Comparison of ENCODE assay signal across 9 cellular contexts in genomic region chr17:81834831-81835267, GRCh38. TPM values are rescaled to one million over a fixed set of nuclear protein-coding genes. Genes with fewer than 3 reads are reported as not detected.
A peak's percentile ranks its signal among the peaks of the same experiment; 100 is the strongest.
DNase-seq lines count a peak whose midpoint lies in the region; ATAC-seq and TF ChIP-seq lines count a peak whose summit lies in the region.
"Had no signal": no experiment of that assay in that cellular context is flagged by ENCODE, and none has a peak within 500 bp of the region (broad histone marks: within the 10 kb centered on the region; RNA-seq: fewer than 3 reads in every experiment).

TSS of gene PPP1R27 (minus strand) at chr17:81835050. CDS start at chr17:81834953, 97 bp downstream.

- H3K27ac ChIP-seq in MM.1S (ENCODE audit: low read length) = no peak within 1 kb of the TSS
- H3K27ac ChIP-seq in coronary artery = no peak within 1 kb of the TSS

- H3K27me3 ChIP-seq in BJ (ENCODE audit: control insufficient read depth, insufficient read depth, low read length) = no peaks in the 10 kb centered on the region
- no peaks in the 10 kb centered on the region; the same call in 1 of the 2 replicates for H3K27me3 ChIP-seq in MM.1S (replicated peaks; ENCODE audit: insufficient read depth, low read length)

- H2AFZ ChIP-seq in MM.1S (ENCODE audit: low read length) = peak within 1 kb of the TSS; percentile 56

- peak within 1 kb of the TSS; percentile 75 for H3K4me2 ChIP-seq in MM.1S (ENCODE audit: low read depth, low read length)

- H3K4me3 ChIP-seq in BJ (ENCODE audit: low read depth, low read length) (peak within 1 kb of the TSS; percentile 84), MM.1S (ENCODE audit: low read length) (peak within 1 kb of the TSS; percentile 71), coronary artery (peak within 1 kb of the TSS; percentile 91)

- POLR2A ChIA-PET in BJ (lab: Charles Lee) = no interaction called here
- POLR2A ChIA-PET in naive thymus-derived CD8-positive, alpha-beta T cell (lab: Charles Lee) = interaction anchor here (0.9 to 1.6 kb wide), 2 partner anchors 25 to 230 kb away, joined by 3 to 4 read pairs; partner anchors contain the start of genes DUS1L and P4HB

- H3K9ac ChIP-seq in MM.1S (ENCODE audit: low read length) = no peak within 1 kb of the TSS

- H3F3A ChIP-seq in MM.1S (ENCODE audit: insufficient read depth, low read length) = peaks cover 16% of the 10 kb centered on the region

- peaks cover 0 to 2% (median 0%) of the 10 kb centered on the region in 5 donors for H3K27me3 Mint-ChIP-seq in naive thymus-derived CD8-positive, alpha-beta T cell

- peaks cover 14% of the 10 kb centered on the region for H3K4me1 ChIP-seq in MM.1S (ENCODE audit: low read length)

- H3K9me3 Mint-ChIP-seq in naive thymus-derived CD8-positive, alpha-beta T cell = no peaks in the 10 kb centered on the region

- no peaks in the 10 kb centered on the region for H3K9me3 ChIP-seq in MM.1S (replicated peaks; ENCODE audit: insufficient read depth, low read length)

- TF ChIP-seq CTCF in BJ (IDR thresholded peaks at IDR 0.05; ENCODE audit: insufficient read depth, low read depth, low read length) (no peak), MM.1S (IDR thresholded peaks at IDR 0.05; ENCODE audit: low read length) (no peak), coronary artery (IDR thresholded peaks at IDR 0.05) (no peak)

- peaks cover 11% of the 10 kb centered on the region for H3K79me2 ChIP-seq in MM.1S (ENCODE audit: low read length)

- no peaks in the 10 kb centered on the region for H4K20me1 ChIP-seq in MM.1S (ENCODE audit: insufficient read depth, low read length)

- H3K4me1 Mint-ChIP-seq in naive thymus-derived CD8-positive, alpha-beta T cell = peaks cover 10 to 26% (median 20%) of the 10 kb centered on the region in 4 donors

- ATAC-seq in naive thymus-derived CD8-positive, alpha-beta T cell = no peak
- no peak for ATAC-seq in HG03565 (IDR thresholded peaks at IDR 0.05; ENCODE audit: unreplicated experiment)

- no peaks in the 10 kb centered on the region for H3K9me2 ChIP-seq in MM.1S (replicated peaks; ENCODE audit: insufficient read depth, low read length)

- no peaks in the 10 kb centered on the region for H3K36me3 Mint-ChIP-seq in naive thymus-derived CD8-positive, alpha-beta T cell

- peak within 1 kb of the TSS; percentile 68 to 94 (median 90) for H3K27ac Mint-ChIP-seq in naive thymus-derived CD8-positive, alpha-beta T cell

- CTCF ChIA-PET in BJ (lab: Yijun Ruan, JAX) = no interaction called here

- H3K4me3 Mint-ChIP-seq in naive thymus-derived CD8-positive, alpha-beta T cell = peak within 1 kb of the TSS; percentile 67 to 90 (median 81)

- DNase-seq in BJ (ENCODE audit: low read depth) (no peak), MM.1S (no peak), coronary artery (ENCODE audit: low spot score) (no peak), DMS79 treated with DMSO at 0.1 percent for 48 hours (lab: John Stamatoyannopoulos, UW) (no peak), amniotic stem cell (lab: John Stamatoyannopoulos, UW) (no peak), HPDE6-E6E7 (ENCODE audit: extremely low spot score) (no peak)
- no peak for DNase-seq in naive thymus-derived CD8-positive, alpha-beta T cell
- DNase-seq: NCI-H526 treated with DMSO at 0.1 percent for 48 hours had no signal

- H3K36me3 ChIP-seq in BJ (ENCODE audit: control insufficient read depth, insufficient read depth, low read length) (no peaks in the 10 kb centered on the region), MM.1S (replicated peaks; ENCODE audit: insufficient read depth, low read length) (no peaks in the 10 kb centered on the region)

RNA-seq across cellular contexts. Expression of gene PPP1R27, which starts in this region (rescaled TPM):
- 0.10 TPM in 1 of 2 replicates, not detected in the other for polyA plus RNA-seq in BJ (2011; rRNA removed)
- polyA minus RNA-seq in BJ (2011; rRNA and poly(A)+ RNA removed) = not detected in 2 replicates
- not detected for total RNA-seq in naive thymus-derived CD8-positive, alpha-beta T cell
- polyA plus RNA-seq in naive thymus-derived CD8-positive, alpha-beta T cell = under 1 TPM in 1 of 3 donors, not detected in 2; 0.11 TPM
